In genomic region chr3:167304077-167304476, GRCh38 we compare ENCODE assay signal across 1 cellular context.
TF ChIP-seq lines count a peak whose summit lies in the region.

No MANE protein-coding gene starts in this region.

TF ChIP-seq in GM23338, 12 proteins besides CTCF, POLR2A, EP300 and RAD21 (continued from another document):
- TF ChIP-seq REST (IDR thresholded peaks at IDR 0.05; ENCODE audit: unreplicated experiment) = no peak
- no peak for TF ChIP-seq CREB1 (CRISPR knock-in tag; IDR thresholded peaks at IDR 0.05; ENCODE audit: low read depth)
- no peak for TF ChIP-seq ZNF331 (CRISPR knock-in tag; IDR thresholded peaks at IDR 0.05; ENCODE audit: low read depth)
- TF ChIP-seq STAT1 (IDR thresholded peaks at IDR 0.05; ENCODE audit: unreplicated experiment) = no peak
- TF ChIP-seq EZH2 (IDR thresholded peaks at IDR 0.05; ENCODE audit: low read depth, unreplicated experiment) = no peak
- TF ChIP-seq JUNB (IDR thresholded peaks at IDR 0.05; ENCODE audit: unreplicated experiment) = no peak
- TF ChIP-seq NANOG (IDR thresholded peaks at IDR 0.05; ENCODE audit: borderline replicate concordance) = no peak
- TF ChIP-seq ZNF462 (CRISPR knock-in tag; IDR thresholded peaks at IDR 0.05) = no peak
TF ChIP-seq in GM23338: peak in this region for 0.
